In genomic region chr7:45661302-45661995, GRCh38 we compare ENCODE assay signal across 19 cellular contexts.
A peak's percentile ranks its signal among the peaks of the same experiment; 100 is the strongest.
DNase-seq lines count a peak whose midpoint lies in the region; TF ChIP-seq lines count a peak whose summit lies in the region.
"Had no signal": no experiment of that assay in that cellular context is flagged by ENCODE, and none has a peak within 500 bp of the region (broad histone marks: within the 10 kb centered on the region; RNA-seq: fewer than 3 reads in every experiment).

No MANE protein-coding gene starts in this region.

- TF ChIP-seq POLR2A in lower leg skin (IDR thresholded peaks at IDR 0.05) (no peak), thyroid gland (IDR thresholded peaks at IDR 0.05) (no peak)

- no peaks in the 10 kb centered on the region for H3K27me3 ChIP-seq in SJCRH30
- no peaks in the 10 kb centered on the region for H3K27me3 ChIP-seq in thyroid gland

- TF ChIP-seq CTCF in lower leg skin (IDR thresholded peaks at IDR 0.05) (no peak), type B pancreatic cell (conservative IDR thresholded peaks at IDR 0.05) (no peak), thyroid gland (IDR thresholded peaks at IDR 0.05) (no peak)

- H3K27me3 Mint-ChIP-seq in type B pancreatic cell, result no peaks in the 10 kb centered on the region
- H3K27me3 Mint-ChIP-seq: CD4-positive, alpha-beta T cell had no signal

- H3K9me3 ChIP-seq in SJCRH30 (replicated peaks), result no peaks in the 10 kb centered on the region
- H3K9me3 ChIP-seq in thyroid gland, result no peaks in the 10 kb centered on the region
- H3K9me3 ChIP-seq: Caco-2, HAP-1 had no signal

- 86 to 89% methylated on average over 16 of the region's 16 CpGs for WGBS in lower leg skin, 2 donors
- 93 to 94% methylated on average over 16 of the region's 16 CpGs for WGBS in thyroid gland, 2 donors

- DNase-seq in activated CD8-positive, alpha-beta memory T cell treated with anti-CD3 and anti-CD28 coated beads, Interleukin-2, amount 50 U/mL, for 48 hours, result peak; percentile 15
- DNase-seq in activated CD8-positive, alpha-beta memory T cell treated with anti-CD3 and anti-CD28 coated beads, Interleukin-2, amount 50 U/mL, for 4 hours, result no peak
- DNase-seq in cerebellum (ENCODE audit: low spot score) (peak; percentile 17), lower leg skin (ENCODE audit: low spot score in 2 of 2) (peak; percentile 1 to 61), type B pancreatic cell (ENCODE audit: extremely low spot score, unreplicated experiment) (peak; percentile 51), SJCRH30 (no peak), NCI-H226 (no peak), thyroid gland (no peak)
- DNase-seq: Caco-2; CD4-positive, alpha-beta T cell; GF-D8; KG1; MV-4-11; NCI-H187; NCI-H2107; NCI-H524; NCI-H82; SHP77 treated with DMSO at 0.1 percent for 48 hours had no signal

- H3K4me3 ChIP-seq in lower leg skin (ENCODE audit: low read depth, poor library complexity, severe bottlenecking) (no peak overlapping the region), SJCRH30 (no peak overlapping the region), thyroid gland (replicated peaks in 1 of 3) (no peak overlapping the region)
- H3K4me3 ChIP-seq: HAP-1 had no signal

- H3K27ac Mint-ChIP-seq in type B pancreatic cell, result no peak overlapping the region
- H3K27ac Mint-ChIP-seq: CD4-positive, alpha-beta T cell had no signal

- H3K36me3 Mint-ChIP-seq in type B pancreatic cell, result no peaks in the 10 kb centered on the region

- H3K27ac ChIP-seq in SJCRH30 (no peak overlapping the region), thyroid gland (no peak overlapping the region)

- H3K4me3 Mint-ChIP-seq in type B pancreatic cell, result no peak overlapping the region
- H3K4me3 Mint-ChIP-seq: CD4-positive, alpha-beta T cell had no signal

- no peaks in the 10 kb centered on the region for H3K9me3 Mint-ChIP-seq in type B pancreatic cell
- H3K9me3 Mint-ChIP-seq: CD4-positive, alpha-beta T cell had no signal

- H3K4me1 ChIP-seq in SJCRH30 (no peaks in the 10 kb centered on the region), thyroid gland (no peaks in the 10 kb centered on the region)
- H3K4me1 ChIP-seq: Caco-2, HAP-1 had no signal

- no peaks in the 10 kb centered on the region for H3K36me3 ChIP-seq in SJCRH30
- H3K36me3 ChIP-seq in thyroid gland, result no peaks in the 10 kb centered on the region
- H3K36me3 ChIP-seq: HAP-1 had no signal

- intact Hi-C loops in lower leg skin (cut with DNase I; ENCODE audit: low total_unique reads), result no loop called here
- intact Hi-C loops in thyroid gland (cut with DNase I), result no loop called here

- H3K4me1 Mint-ChIP-seq in type B pancreatic cell (ENCODE audit: unreplicated experiment), result no peaks in the 10 kb centered on the region

Comparison
In these comparisons a context has a peak if more than half of its experiments do, and no peak if none do; other contexts are left out.
1. DNase-seq: peak in activated CD8-positive, alpha-beta memory T cell treated with anti-CD3 and anti-CD28 coated beads, Interleukin-2, amount 50 U/mL, for 48 hours (single experiment), cerebellum (single experiment), lower leg skin (2 of 2) and type B pancreatic cell (single experiment); none in activated CD8-positive, alpha-beta memory T cell treated with anti-CD3 and anti-CD28 coated beads, Interleukin-2, amount 50 U/mL, for 4 hours (single experiment), SJCRH30 (0 of 2), NCI-H226 (single experiment) and thyroid gland (0 of 2).